In the genomic region with DNA sequence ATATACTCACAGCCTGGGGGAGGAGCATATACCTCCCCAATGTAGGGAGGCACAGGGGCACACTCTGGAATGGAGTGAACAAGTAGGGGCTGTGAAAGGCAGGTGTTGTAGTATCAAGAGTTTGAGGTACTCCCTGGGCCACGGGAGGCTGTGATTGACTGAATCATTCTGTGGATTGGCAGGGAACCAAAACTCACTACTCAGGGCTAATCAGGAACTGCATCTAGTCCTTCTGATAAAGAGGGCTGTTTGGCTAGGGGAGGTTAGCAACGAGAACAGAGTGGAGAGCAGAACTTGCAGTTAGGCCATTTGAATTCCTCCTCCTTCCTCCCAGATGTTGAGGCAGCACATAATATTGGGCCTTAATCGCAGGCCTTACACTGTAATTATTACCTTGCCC, we compare ENCODE assay signal across 23 cellular contexts.
DNase-seq lines count a peak whose midpoint lies in the region; FAIRE-seq and TF ChIP-seq lines count a peak whose summit lies in the region.
"Had no signal": no experiment of that assay in that cellular context is flagged by ENCODE, and none has a peak within 500 bp of the region (broad histone marks: within the 10 kb centered on the region; RNA-seq: fewer than 3 reads in every experiment).

No MANE protein-coding gene starts in this region.

- H3K27ac ChIP-seq in H1 (ENCODE audit: low read depth, low read length) = no peak overlapping the region
- H3K27ac ChIP-seq: thoracic aorta had no signal

- H3K18ac ChIP-seq in H1 (ENCODE audit: extremely low read depth, low read length) = no peak overlapping the region

- CTCF ChIA-PET in H1 (lab: Charles Lee; ENCODE audit: partially characterized antibody) = no interaction called here

- H3K14ac ChIP-seq in H1 (ENCODE audit: insufficient read length) = no peak overlapping the region

- H3K79me2 ChIP-seq in H1 (ENCODE audit: control insufficient read depth in 1 of 2, insufficient read depth in 2 of 2, low read length in 2 of 2) = no peaks in the 10 kb centered on the region

- H3K4me1 Mint-ChIP-seq in activated T-helper 2 cell treated with anti-CD3 and anti-CD28 coated beads, Interferon-gamma antibody, Interleukin-2, Interleukin-4, amounts not matched to agents 10 μg/mL and 5 μg/mL and 100 μg/mL, durations not matched to agents 14 hours and 24 hours and 36 hours (ENCODE audit: low read depth) = no peaks in the 10 kb centered on the region
- H3K4me1 Mint-ChIP-seq: activated naive CD4-positive, alpha-beta T cell treated with anti-CD3 and anti-CD28 coated beads, Interleukin-2, amount 10 ng/mL, durations not matched to agents 7 days and 5 days; CD4-positive, CD25-positive, alpha-beta regulatory T cell; T-helper 17 cell had no signal

- no peak overlapping the region for H3K4me2 ChIP-seq in H1 (ENCODE audit: insufficient read depth in 1 of 2, low read depth in 2 of 2, low read length in 2 of 2)
- H3K4me2 ChIP-seq: SK-N-SH had no signal

- H3K27me3 ChIP-seq in H1 (replicated peaks in 1 of 4; ENCODE audit: control insufficient read depth in 3 of 4, extremely low read depth in 1 of 4, insufficient read depth in 3 of 4, low read length in 3 of 4) = no peaks in the 10 kb centered on the region

- H2BK20ac ChIP-seq in H1 (ENCODE audit: low read length) = no peak overlapping the region

- H4K20me1 ChIP-seq in H1 (replicated peaks in 1 of 2; ENCODE audit: control insufficient read depth in 1 of 2, insufficient read depth in 2 of 2, low read length in 2 of 2) = no peaks in the 10 kb centered on the region

- H3K36me3 Mint-ChIP-seq in activated T-helper 2 cell treated with anti-CD3 and anti-CD28 coated beads, Interferon-gamma antibody, Interleukin-2, Interleukin-4, amounts not matched to agents 10 μg/mL and 5 μg/mL and 100 μg/mL, durations not matched to agents 14 hours and 24 hours and 36 hours (ENCODE audit: low read depth) = no peaks in the 10 kb centered on the region
- H3K36me3 Mint-ChIP-seq: activated naive CD4-positive, alpha-beta T cell treated with anti-CD3 and anti-CD28 coated beads, Interleukin-2, amount 10 ng/mL, durations not matched to agents 7 days and 5 days; CD4-positive, CD25-positive, alpha-beta regulatory T cell had no signal

- no peak overlapping the region for H4K5ac ChIP-seq in H1 (ENCODE audit: insufficient read length, low read depth, low read length)

- no peak for FAIRE-seq in H1 (lab: Jason Lieb, UNC)

- no peak overlapping the region for H2AK5ac ChIP-seq in H1 (ENCODE audit: low read depth, low read length)

- H3K36me3 ChIP-seq in H1 (ENCODE audit: control insufficient read depth in 2 of 4, insufficient read depth in 4 of 4, low read length in 3 of 4) = no peaks in the 10 kb centered on the region
- H3K36me3 ChIP-seq: HAP-1, thoracic aorta had no signal

- H3K27ac Mint-ChIP-seq in activated T-helper 2 cell treated with anti-CD3 and anti-CD28 coated beads, Interferon-gamma antibody, Interleukin-2, Interleukin-4, amounts not matched to agents 10 μg/mL and 5 μg/mL and 100 μg/mL, durations not matched to agents 14 hours and 24 hours and 36 hours = no peak overlapping the region
- H3K27ac Mint-ChIP-seq: activated naive CD4-positive, alpha-beta T cell treated with anti-CD3 and anti-CD28 coated beads, Interleukin-2, amount 10 ng/mL, durations not matched to agents 7 days and 5 days; CD4-positive, CD25-positive, alpha-beta regulatory T cell; T-helper 17 cell had no signal

- no peak for TF ChIP-seq RAD21 in H1 (IDR thresholded peaks at IDR 0.05 in 1 of 2, conservative IDR thresholded peaks at IDR 0.05 in 1 of 2; ENCODE audit: low read depth in 2 of 2, low read length in 2 of 2)

- H3K27me3 Mint-ChIP-seq in activated T-helper 2 cell treated with anti-CD3 and anti-CD28 coated beads, Interferon-gamma antibody, Interleukin-2, Interleukin-4, amounts not matched to agents 10 μg/mL and 5 μg/mL and 100 μg/mL, durations not matched to agents 14 hours and 24 hours and 36 hours (ENCODE audit: low read depth) = no peaks in the 10 kb centered on the region
- H3K27me3 Mint-ChIP-seq: activated naive CD4-positive, alpha-beta T cell treated with anti-CD3 and anti-CD28 coated beads, Interleukin-2, amount 10 ng/mL, durations not matched to agents 7 days and 5 days; CD4-positive, CD25-positive, alpha-beta regulatory T cell; T-helper 17 cell had no signal

- peak overlapping the region; percentile 83; the same call in 1 of the 2 replicates for H2BK15ac ChIP-seq in H1 (ENCODE audit: low read length)

- peak overlapping the region; percentile 15; the same call in 1 of the 2 replicates for H2AFZ ChIP-seq in H1 (ENCODE audit: low read length)

- H3K4me1 ChIP-seq in H1 (replicated peaks in 1 of 4; ENCODE audit: control insufficient read depth in 3 of 4, insufficient read depth in 4 of 4, low read length in 3 of 4) = no peaks in the 10 kb centered on the region
- H3K4me1 ChIP-seq: HAP-1 had no signal

- no peak overlapping the region for H3K56ac ChIP-seq in H1 (replicated peaks; ENCODE audit: insufficient read length, low read depth, low read length)

- no peak overlapping the region for H3K4me3 ChIP-seq in H1 (ENCODE audit: extremely low read depth in 1 of 4, insufficient read depth in 2 of 4, low read depth in 3 of 4, low read length in 4 of 4)
- H3K4me3 ChIP-seq: HAP-1, thoracic aorta had no signal

- peaks cover 24% of the 10 kb centered on the region for H3K9me3 Mint-ChIP-seq in activated T-helper 2 cell treated with anti-CD3 and anti-CD28 coated beads, Interferon-gamma antibody, Interleukin-2, Interleukin-4, amounts not matched to agents 10 μg/mL and 5 μg/mL and 100 μg/mL, durations not matched to agents 14 hours and 24 hours and 36 hours

- H2BK12ac ChIP-seq in H1 (ENCODE audit: low read depth, low read length) = no peak overlapping the region

- no peak overlapping the region for H2BK120ac ChIP-seq in H1 (replicated peaks; ENCODE audit: low read depth, low read length)

- no peak overlapping the region for H2BK5ac ChIP-seq in H1 (ENCODE audit: low read depth, low read length)

- no peak for TF ChIP-seq CTCF in H1 (IDR thresholded peaks at IDR 0.05; ENCODE audit: control extremely low read depth in 1 of 3, insufficient read depth in 1 of 3, low read depth in 1 of 3, low read length in 3 of 3)

- no peak overlapping the region for H4K91ac ChIP-seq in H1 (replicated peaks; ENCODE audit: insufficient read length, low read length)

- no peak overlapping the region for H3K4me3 Mint-ChIP-seq in activated T-helper 2 cell treated with anti-CD3 and anti-CD28 coated beads, Interferon-gamma antibody, Interleukin-2, Interleukin-4, amounts not matched to agents 10 μg/mL and 5 μg/mL and 100 μg/mL, durations not matched to agents 14 hours and 24 hours and 36 hours (ENCODE audit: low read depth)
- H3K4me3 Mint-ChIP-seq: activated naive CD4-positive, alpha-beta T cell treated with anti-CD3 and anti-CD28 coated beads, Interleukin-2, amount 10 ng/mL, durations not matched to agents 7 days and 5 days; activated T-cell treated with anti-CD3 and anti-CD28 coated beads, Interleukin-2, amount 50 U/mL, for 4 hours; CD4-positive, CD25-positive, alpha-beta regulatory T cell; T-helper 17 cell had no signal

- no peak for TF ChIP-seq EP300 in H1 (IDR thresholded peaks at IDR 0.05; ENCODE audit: borderline replicate concordance in 1 of 2, low read depth in 2 of 2, low read length in 2 of 2)

- no peaks in the 10 kb centered on the region for H3K23me2 ChIP-seq in H1 (ENCODE audit: low read depth, low read length)

- DNase-seq in DMS153 (lab: John Stamatoyannopoulos, UW) (peak; percentile 76), ELR (ENCODE audit: low read depth) (peak; percentile 1), RPMI7951 (ENCODE audit: low read depth) (peak; percentile 26), H1 (ENCODE audit: low read depth in 1 of 2, low spot score in 2 of 2) (no peak), kidney glomerular epithelial cell (lab: John Stamatoyannopoulos, UW) (no peak)
- no peak for DNase-seq in activated T-helper 2 cell treated with anti-CD3 and anti-CD28 coated beads, Interferon-gamma antibody, Interleukin-2, Interleukin-4, amounts not matched to agents 10 μg/mL and 5 μg/mL and 100 μg/mL, durations not matched to agents 14 hours and 24 hours and 36 hours (ENCODE audit: low spot score)
- DNase-seq in activated T-cell treated with anti-CD3 and anti-CD28 coated beads, Interleukin-2, amount 50 U/mL, for 48 hours = no peak
- DNase-seq: activated CD4-positive, alpha-beta T cell treated with anti-CD3 and anti-CD28 coated beads for 4 hours; activated CD8-positive, alpha-beta memory T cell treated with anti-CD3 and anti-CD28 coated beads for 24 hours; activated naive CD4-positive, alpha-beta T cell treated with anti-CD3 and anti-CD28 coated beads, Interleukin-2, amount 10 ng/mL, durations not matched to agents 7 days and 5 days; activated T-cell treated with anti-CD3 and anti-CD28 coated beads, Interleukin-2, amount 50 U/mL, for 4 hours; amygdala; CD4-positive, CD25-positive, alpha-beta regulatory T cell; central memory CD4-positive, alpha-beta T cell; DMS53; KG1; NCI-H187 treated with DMSO at 0.1 percent for 48 hours; posterior cingulate gyrus; SK-N-SH; stimulated activated naive CD8-positive, alpha-beta T cell treated with anti-CD3 and anti-CD28 coated beads, Interleukin-15, Interleukin-2, amounts not matched to agents 100 U/mL and 50 U/mL, for 24 hours; T-helper 17 cell had no signal

- H3K9me3 ChIP-seq in H1 (ENCODE audit: insufficient read depth in 2 of 2, low read depth in 1 of 2, low read length in 1 of 2) = peaks cover 0 to 3% of the 10 kb centered on the region in 2 experiments; a peak in 1 of 4 replicates
- H3K9me3 ChIP-seq: HAP-1, thoracic aorta had no signal

- no peak overlapping the region for H4K8ac ChIP-seq in H1 (ENCODE audit: extremely low read depth, insufficient read depth, low read length)

- TF ChIP-seq POLR2A in H1 (IDR thresholded peaks at IDR 0.05; ENCODE audit: control extremely low read depth in 1 of 2, low read depth in 2 of 2, low read length in 2 of 2) = no peak

- no peak overlapping the region for H3K23ac ChIP-seq in H1 (ENCODE audit: insufficient read length)

- intact Hi-C loops in activated T-helper 2 cell treated with anti-CD3 and anti-CD28 coated beads, Interferon-gamma antibody, Interleukin-2, Interleukin-4, amounts not matched to agents 10 μg/mL and 5 μg/mL and 100 μg/mL, durations not matched to agents 14 hours and 24 hours and 36 hours (cut with micrococcal nuclease) = no loop called here

- H3K4ac ChIP-seq in H1 (replicated peaks; ENCODE audit: insufficient read length, low read depth, low read length) = no peak overlapping the region

- WGBS in H1 (ENCODE audit: extremely low coverage in 1 of 2, insufficient coverage in 1 of 2, insufficient read length in 1 of 2, insufficient replicate concordance in 2 of 2, low coverage in 1 of 2, low lambda C conversion rate in 2 of 2, missing lambda C conversion rate in 1 of 2), 2 experiments = 89% methylated on average over 3 of the region's 3 CpGs; no CpG with 5 or more reads in 1 of the 2 experiments

- no peak overlapping the region for H3K9ac ChIP-seq in H1 (replicated peaks in 1 of 4; ENCODE audit: extremely low read depth in 1 of 4, low read depth in 3 of 4, low read length in 3 of 4)
- H3K9ac ChIP-seq: SK-N-SH had no signal

- no peaks in the 10 kb centered on the region for H3K79me1 ChIP-seq in H1 (ENCODE audit: low read depth, low read length)

- POLR2A ChIA-PET in H1 (lab: Charles Lee; ENCODE audit: partially characterized antibody) = no interaction called here

Comparison
In these comparisons a context has a peak if more than half of its experiments do, and no peak if none do; other contexts are left out.
1. DNase-seq: peak in DMS153 (single experiment), ELR (single experiment) and RPMI7951 (single experiment); none in H1 (0 of 2), activated T-helper 2 cell treated with anti-CD3 and anti-CD28 coated beads, Interferon-gamma antibody, Interleukin-2, Interleukin-4, amounts not matched to agents 10 μg/mL and 5 μg/mL and 100 μg/mL, durations not matched to agents 14 hours and 24 hours and 36 hours (single experiment), activated T-cell treated with anti-CD3 and anti-CD28 coated beads, Interleukin-2, amount 50 U/mL, for 48 hours (0 of 2) and kidney glomerular epithelial cell (single experiment).